Comparison of ENCODE assay signal across 36 cellular contexts in the genomic region with DNA sequence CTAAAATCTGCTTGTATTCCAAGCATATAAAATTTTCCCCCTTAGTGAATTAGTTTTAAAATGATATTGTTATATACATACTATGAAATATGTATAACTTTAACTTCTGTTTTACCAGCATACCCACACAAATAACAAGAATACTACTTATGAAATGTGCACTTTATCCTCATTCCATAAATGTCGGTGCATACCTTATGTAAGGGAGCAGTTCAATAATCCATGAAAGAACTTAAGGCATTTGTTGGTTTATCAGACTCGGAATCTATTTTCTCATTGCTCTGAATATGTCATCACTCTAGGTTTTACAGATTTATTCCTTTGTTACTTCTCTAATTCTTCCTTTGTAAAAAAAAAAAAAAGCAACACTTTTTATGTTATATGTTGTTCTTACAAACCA.
"Had no signal": no experiment of that assay in that cellular context is flagged by ENCODE, and none has a peak within 500 bp of the region (broad histone marks: within the 10 kb centered on the region; RNA-seq: fewer than 3 reads in every experiment).

No MANE protein-coding gene starts in this region.

- H3K9me3 ChIP-seq: ascending aorta had no signal

- H3K36me3 ChIP-seq: cardiac muscle cell, WERI-Rb-1 had no signal

- H3K27ac ChIP-seq: ascending aorta, cardiac muscle cell, WERI-Rb-1 had no signal

- H3K4me1 ChIP-seq: ascending aorta had no signal

- H3K4me3 ChIP-seq: ascending aorta, cardiac muscle cell had no signal

- H3K27me3 Mint-ChIP-seq: activated CD4-positive, alpha-beta T cell treated with anti-CD3 and anti-CD28 coated beads for 36 hours; activated CD4-positive, alpha-beta T cell treated with anti-CD3 and anti-CD28 coated beads, Interleukin-2, amount 10 ng/mL, durations not matched to agents 7 days and 5 days; activated T-cell treated with anti-CD3 and anti-CD28 coated beads, Interleukin-2, amount 50 U/mL, for 24 hours; brain had no signal

- H3K9me3 Mint-ChIP-seq: activated T-cell treated with anti-CD3 and anti-CD28 coated beads, Interleukin-2, amount 50 U/mL, for 24 hours; activated T-helper 2 cell treated with anti-CD3 and anti-CD28 coated beads, Interferon-gamma antibody, Interleukin-2, Interleukin-4, amounts not matched to agents 10 μg/mL and 5 μg/mL and 100 μg/mL, durations not matched to agents 14 hours and 24 hours and 36 hours; brain; central memory CD8-positive, alpha-beta T cell had no signal

- H3K4me1 Mint-ChIP-seq: activated CD4-positive, alpha-beta memory T cell treated with anti-CD3 and anti-CD28 coated beads, Interleukin-2, amount 10 ng/mL, durations not matched to agents 7 days and 5 days; activated CD4-positive, alpha-beta T cell treated with anti-CD3 and anti-CD28 coated beads for 36 hours; activated CD4-positive, alpha-beta T cell treated with anti-CD3 and anti-CD28 coated beads, Interleukin-2, amount 10 ng/mL, durations not matched to agents 7 days and 5 days; activated CD8-positive, alpha-beta memory T cell treated with anti-CD3 and anti-CD28 coated beads, Interleukin-2, amount 10 ng/mL, durations not matched to agents 7 days and 5 days; activated naive CD8-positive, alpha-beta T cell treated with anti-CD3 and anti-CD28 coated beads for 36 hours; brain; central memory CD8-positive, alpha-beta T cell had no signal

- H3K36me3 Mint-ChIP-seq: activated CD8-positive, alpha-beta memory T cell treated with anti-CD3 and anti-CD28 coated beads, Interleukin-2, amount 10 ng/mL, durations not matched to agents 7 days and 5 days; brain had no signal

- H3K27me3 ChIP-seq: ascending aorta, cardiac muscle cell had no signal

- FAIRE-seq: bronchial epithelial cell, TTC549 had no signal

- DNase-seq: activated CD4-positive, alpha-beta memory T cell treated with anti-CD3 and anti-CD28 coated beads, Interleukin-2, amount 10 ng/mL, durations not matched to agents 7 days and 5 days; activated CD4-positive, alpha-beta T cell treated with anti-CD3 and anti-CD28 coated beads for 1 hour; activated CD4-positive, alpha-beta T cell treated with anti-CD3 and anti-CD28 coated beads for 36 hours; activated CD4-positive, alpha-beta T cell treated with anti-CD3 and anti-CD28 coated beads for 48 hours; activated CD4-positive, alpha-beta T cell treated with anti-CD3 and anti-CD28 coated beads, Interleukin-2, amount 10 ng/mL, durations not matched to agents 7 days and 5 days; activated CD4-positive, alpha-beta T cell treated with anti-CD3 and anti-CD28 coated beads, Interleukin-2, amount 50 U/mL, for 48 hours; activated CD4-positive, CD25-positive, alpha-beta regulatory T cell; activated CD8-positive, alpha-beta memory T cell treated with anti-CD3 and anti-CD28 coated beads for 24 hours; activated CD8-positive, alpha-beta memory T cell treated with anti-CD3 and anti-CD28 coated beads, Interleukin-2, amount 10 ng/mL, durations not matched to agents 7 days and 5 days; activated CD8-positive, alpha-beta memory T cell treated with anti-CD3 and anti-CD28 coated beads, Interleukin-2, amount 50 U/mL, for 48 hours; activated CD8-positive, alpha-beta T cell treated with anti-CD3 and anti-CD28 coated beads, Interleukin-2, amount 10 ng/mL, durations not matched to agents 7 days and 5 days; activated effector memory CD4-positive, alpha-beta T cell treated with Interleukin-2 at 50 U/mL for 16 hours; activated gamma-delta T cell; activated naive CD4-positive, alpha-beta T cell treated with anti-CD3 and anti-CD28 coated beads, Interleukin-2, amount 50 U/mL, for 16 hours; activated naive CD4-positive, alpha-beta T cell treated with Interleukin-2 at 50 U/mL for 16 hours; activated naive CD8-positive, alpha-beta T cell treated with anti-CD3 and anti-CD28 coated beads for 36 hours; activated T-cell treated with anti-CD3 and anti-CD28 coated beads, Interleukin-2, amount 50 U/mL, for 24 hours; activated T-cell treated with anti-CD3 and anti-CD28 coated beads, Interleukin-2, amount 50 U/mL, for 48 hours; amygdala; anterior cingulate cortex; cerebellar nuclear complex; T-helper 1 cell; T-helper 2 cell; T-helper 9 cell; WERI-Rb-1 had no signal

- H3K4me3 Mint-ChIP-seq: activated CD4-positive, alpha-beta memory T cell treated with anti-CD3 and anti-CD28 coated beads, Interleukin-2, amount 10 ng/mL, durations not matched to agents 7 days and 5 days; activated CD4-positive, alpha-beta T cell treated with anti-CD3 and anti-CD28 coated beads for 36 hours; activated CD4-positive, alpha-beta T cell treated with anti-CD3 and anti-CD28 coated beads, Interleukin-2, amount 10 ng/mL, durations not matched to agents 7 days and 5 days; activated CD8-positive, alpha-beta memory T cell treated with anti-CD3 and anti-CD28 coated beads, Interleukin-2, amount 10 ng/mL, durations not matched to agents 7 days and 5 days; activated CD8-positive, alpha-beta T cell treated with anti-CD3 and anti-CD28 coated beads, Interleukin-2, amount 10 ng/mL, durations not matched to agents 7 days and 5 days; activated naive CD8-positive, alpha-beta T cell treated with anti-CD3 and anti-CD28 coated beads for 36 hours; activated T-cell treated with anti-CD3 and anti-CD28 coated beads, Interleukin-2, amount 50 U/mL, for 24 hours; brain; central memory CD8-positive, alpha-beta T cell; T-helper 1 cell treated with Interleukin-12 subunit alpha and Interleukin-12 subunit beta and Interleukin-4 antibody, amounts not matched to agents 30 μg/mL and 1 μg/mL, for 36 hours; T-helper 2 cell treated with Interferon-gamma antibody and Interleukin-4, amounts not matched to agents 5 μg/mL and 100 μg/mL, for 36 hours; WTC11 had no signal

- H3K27ac Mint-ChIP-seq: activated CD4-positive, alpha-beta memory T cell treated with anti-CD3 and anti-CD28 coated beads, Interleukin-2, amount 10 ng/mL, durations not matched to agents 7 days and 5 days; activated CD4-positive, alpha-beta T cell treated with anti-CD3 and anti-CD28 coated beads for 36 hours; activated CD4-positive, alpha-beta T cell treated with anti-CD3 and anti-CD28 coated beads, Interleukin-2, amount 10 ng/mL, durations not matched to agents 7 days and 5 days; activated CD8-positive, alpha-beta memory T cell treated with anti-CD3 and anti-CD28 coated beads, Interleukin-2, amount 10 ng/mL, durations not matched to agents 7 days and 5 days; activated CD8-positive, alpha-beta T cell treated with anti-CD3 and anti-CD28 coated beads, Interleukin-2, amount 10 ng/mL, durations not matched to agents 7 days and 5 days; activated naive CD4-positive, alpha-beta T cell treated with anti-CD3 and anti-CD28 coated beads, Interleukin-2, amount 50 U/mL, for 72 hours; activated naive CD8-positive, alpha-beta T cell treated with anti-CD3 and anti-CD28 coated beads for 36 hours; activated T-cell treated with anti-CD3 and anti-CD28 coated beads, Interleukin-2, amount 50 U/mL, for 24 hours; activated T-helper 2 cell treated with anti-CD3 and anti-CD28 coated beads, Interferon-gamma antibody, Interleukin-2, Interleukin-4, amounts not matched to agents 10 μg/mL and 5 μg/mL and 100 μg/mL, durations not matched to agents 14 hours and 24 hours and 36 hours; brain; T-helper 1 cell treated with Interleukin-12 subunit alpha and Interleukin-12 subunit beta and Interleukin-4 antibody, amounts not matched to agents 30 μg/mL and 1 μg/mL, for 36 hours; T-helper 2 cell treated with Interferon-gamma antibody and Interleukin-4, amounts not matched to agents 5 μg/mL and 100 μg/mL, for 36 hours; WTC11 had no signal
